In the genomic region with DNA sequence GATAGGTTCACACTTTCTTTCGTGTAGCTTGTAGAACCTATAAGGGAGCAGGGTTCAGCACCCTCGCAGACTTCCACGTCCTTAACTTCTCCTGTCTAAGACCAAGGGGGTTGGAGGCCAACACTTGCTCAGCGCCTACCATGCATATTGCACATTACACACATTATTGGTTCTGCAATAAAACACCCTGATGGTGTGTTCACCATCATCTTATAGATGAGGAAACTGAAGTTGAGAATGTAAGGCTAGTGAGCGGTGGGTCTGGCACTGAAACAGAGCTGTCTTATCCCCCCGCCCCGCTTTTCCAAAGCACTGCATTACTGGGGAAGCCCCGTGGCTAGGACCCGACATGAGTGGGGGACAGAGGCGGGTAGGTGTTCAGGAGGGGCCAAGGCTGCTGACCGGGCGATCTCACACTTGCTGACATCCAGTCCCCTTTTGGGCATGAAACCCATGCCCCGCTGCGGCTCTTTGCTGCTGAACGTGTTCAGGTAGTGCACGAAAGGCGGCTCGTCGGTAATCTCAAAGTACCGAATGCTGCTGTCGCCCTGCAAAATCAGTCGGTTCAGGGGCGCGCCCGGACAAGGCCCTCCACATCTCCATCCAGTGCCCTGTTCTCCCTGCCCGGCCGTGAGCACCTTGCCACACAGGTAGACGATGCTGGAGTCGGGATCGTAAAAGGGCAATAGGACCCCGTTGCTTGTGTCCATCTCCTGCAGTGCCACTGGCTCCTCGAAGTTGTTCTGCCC, we compare ENCODE assay signal across 9 cellular contexts. TPM values are rescaled to one million over a fixed set of nuclear protein-coding genes. Genes with fewer than 3 reads are reported as not detected.
A peak's percentile ranks its signal among the peaks of the same experiment; 100 is the strongest.
DNase-seq lines count a peak whose midpoint lies in the region; ATAC-seq lines count a peak whose summit lies in the region.
"Had no signal": no experiment of that assay in that cellular context is flagged by ENCODE, and none has a peak within 500 bp of the region (broad histone marks: within the 10 kb centered on the region; RNA-seq: fewer than 3 reads in every experiment).

No MANE protein-coding gene starts in this region.

- H3K4me1 ChIP-seq in aorta (ENCODE audit: control insufficient read depth in 1 of 2, insufficient read depth in 2 of 2, low read length in 2 of 2), result no peaks in the 10 kb centered on the region

- no peaks in the 10 kb centered on the region for H3K9me3 ChIP-seq in aorta (ENCODE audit: control insufficient read depth, low read length)
- H3K9me3 ChIP-seq: SK-N-SH had no signal

- intact Hi-C loops in aorta (cut with DNase I), result no loop called here

- H3K4me3 ChIP-seq in aorta (ENCODE audit: low read length in 2 of 2), result no peak overlapping the region

- H3K27me3 Mint-ChIP-seq in activated T-cell treated with anti-CD3 and anti-CD28 coated beads, Interleukin-2, amount 50 U/mL, for 72 hours (ENCODE audit: low read depth), result peaks cover 5% of the 10 kb centered on the region

- no peaks in the 10 kb centered on the region for H3K36me3 ChIP-seq in aorta (ENCODE audit: control insufficient read depth in 1 of 2, insufficient read depth in 2 of 2, low read length in 1 of 2)

- H3K9me3 Mint-ChIP-seq in activated T-cell treated with anti-CD3 and anti-CD28 coated beads, Interleukin-2, amount 50 U/mL, for 72 hours, result no peaks in the 10 kb centered on the region

- H3K27ac Mint-ChIP-seq in activated T-cell treated with anti-CD3 and anti-CD28 coated beads, Interleukin-2, amount 50 U/mL, for 72 hours, result no peak overlapping the region

- H3K27me3 ChIP-seq in layer of hippocampus (ENCODE audit: control insufficient read depth, insufficient read depth, low read length) (no peaks in the 10 kb centered on the region), aorta (ENCODE audit: control insufficient read depth in 1 of 2, insufficient read depth in 2 of 2, low read length in 1 of 2) (no peaks in the 10 kb centered on the region)

- DNase-seq in activated effector memory CD4-positive, alpha-beta T cell treated with anti-CD3 and anti-CD28 coated beads, Interleukin-2, amount 50 U/mL, for 16 hours, result peak; percentile 71
- DNase-seq in activated effector memory CD4-positive, alpha-beta T cell treated with Interleukin-2 at 50 U/mL for 16 hours, result no peak
- DNase-seq in activated T-cell treated with anti-CD3 and anti-CD28 coated beads, Interleukin-2, amount 50 U/mL, for 72 hours, result no peak
- DNase-seq in aorta, result no peak

- ATAC-seq in activated T-cell treated with anti-CD3 and anti-CD28 coated beads, Interleukin-2, amount 50 U/mL, for 72 hours (replicated peaks in 1 of 2), result no peak
- ATAC-seq in HG03354 (IDR thresholded peaks at IDR 0.05; ENCODE audit: poor library complexity, severe bottlenecking, unreplicated experiment), result no peak
- ATAC-seq in GM21360 (IDR thresholded peaks at IDR 0.05; ENCODE audit: unreplicated experiment), result no peak
- ATAC-seq in aorta (ENCODE audit: low FRiP score), result no peak

- peak overlapping the region; percentile 71 to 89 for H3K4me3 Mint-ChIP-seq in activated T-cell treated with anti-CD3 and anti-CD28 coated beads, Interleukin-2, amount 50 U/mL, for 72 hours

- WGBS in aorta, 2 donors, result 27 to 31% methylated on average over 32 of the region's 32 CpGs

- H3K27ac ChIP-seq in layer of hippocampus (ENCODE audit: low read depth, low read length) (peak overlapping the region; percentile 92), temporal lobe (ENCODE audit: low read depth, low read length) (peak overlapping the region; percentile 87), aorta (ENCODE audit: low read depth in 1 of 2, low read length in 2 of 2) (no peak overlapping the region)

- H3K4me1 Mint-ChIP-seq in activated T-cell treated with anti-CD3 and anti-CD28 coated beads, Interleukin-2, amount 50 U/mL, for 72 hours (ENCODE audit: low read depth), result peaks cover 45% of the 10 kb centered on the region

- H3K36me3 Mint-ChIP-seq in activated T-cell treated with anti-CD3 and anti-CD28 coated beads, Interleukin-2, amount 50 U/mL, for 72 hours (ENCODE audit: insufficient read depth in 2 of 2), result no peaks in the 10 kb centered on the region

RNA-seq across cellular contexts. Expression of gene CORO6, which starts 6.2 kb away (rescaled TPM):
- total RNA-seq in activated T-cell treated with anti-CD3 and anti-CD28 coated beads, Interleukin-2, amount 50 U/mL, for 72 hours, result 10 to 100 TPM; 10.4 to 13.9 TPM
- total RNA-seq in temporal lobe (0.98 TPM), aorta (10 to 100 TPM in 1 of 2 donors, 1 to 10 TPM in 1; 9.9 to 12.3 TPM)
- polyA plus RNA-seq in aorta, result 10 to 100 TPM in 1 of 2 donors, 1 to 10 TPM in 1; 2.9 to 51.6 TPM

RNA-seq across cellular contexts. Expression of gene ANKRD13B, which starts 23.5 kb away (rescaled TPM):
- 10 to 100 TPM in 1 of 2 donors, 1 to 10 TPM in 1; 7.9 to 13.5 TPM for total RNA-seq in activated T-cell treated with anti-CD3 and anti-CD28 coated beads, Interleukin-2, amount 50 U/mL, for 72 hours
- total RNA-seq in temporal lobe (23.1 TPM), aorta (10 to 100 TPM in 1 of 2 donors, 1 to 10 TPM in 1; 5.7 to 19.7 TPM)
- polyA plus RNA-seq in aorta, result 10 to 100 TPM in 1 of 2 donors, under 1 TPM in 1; 0.88 to 10.1 TPM

RNA-seq across cellular contexts. Expression of gene GIT1, which starts 27.0 kb away (rescaled TPM):
- total RNA-seq in activated T-cell treated with anti-CD3 and anti-CD28 coated beads, Interleukin-2, amount 50 U/mL, for 72 hours, result 10 to 100 TPM; 45.0 to 47.4 TPM
- 42.5 TPM for total RNA-seq in temporal lobe
- total RNA-seq in aorta, result 10 to 100 TPM; 38.5 to 47.0 TPM
- 10 to 100 TPM in 1 of 2 donors, 1 to 10 TPM in 1; 8.1 to 27.6 TPM for polyA plus RNA-seq in aorta

RNA-seq across cellular contexts. Expression of gene TP53I13, which starts 48.0 kb away (rescaled TPM):
- 100 to 1,000 TPM in 1 of 2 donors, 10 to 100 TPM in 1; 77.4 to 103 TPM for total RNA-seq in activated T-cell treated with anti-CD3 and anti-CD28 coated beads, Interleukin-2, amount 50 U/mL, for 72 hours
- total RNA-seq in temporal lobe (4.4 TPM), aorta (10 to 100 TPM; 31.7 to 34.4 TPM)
- polyA plus RNA-seq in aorta, result 100 to 1,000 TPM in 1 of 2 donors, 10 to 100 TPM in 1; 18.4 to 122 TPM

RNA-seq across cellular contexts. Expression of gene ABHD15, which starts 49.6 kb away (rescaled TPM):
- 1 to 10 TPM; 7.4 to 7.7 TPM for total RNA-seq in activated T-cell treated with anti-CD3 and anti-CD28 coated beads, Interleukin-2, amount 50 U/mL, for 72 hours
- total RNA-seq in temporal lobe, result 0.74 TPM
- 1 to 10 TPM; 6.2 to 9.8 TPM for total RNA-seq in aorta
- polyA plus RNA-seq in aorta, result 1 to 10 TPM; 2.8 to 3.0 TPM

Comparison
In these comparisons a context has a peak if more than half of its experiments do, and no peak if none do; other contexts are left out.
1. H3K27ac ChIP-seq: peak in layer of hippocampus (single experiment) and temporal lobe (single experiment); none in aorta (0 of 2).